ENCODE assay signal across 8 cellular contexts in genomic region chr2:152715854-152716428, GRCh38. TPM values are rescaled to one million over a fixed set of nuclear protein-coding genes. Genes with fewer than 3 reads are reported as not detected.
DNase-seq lines count a peak whose midpoint lies in the region; ATAC-seq, FAIRE-seq and TF ChIP-seq lines count a peak whose summit lies in the region.

No MANE protein-coding gene starts in this region.

- ATAC-seq in A549: no peak
- no peak for ATAC-seq in left lung
- ATAC-seq in upper lobe of right lung: no peak
- ATAC-seq in HG02678 (IDR thresholded peaks at IDR 0.05; ENCODE audit: unreplicated experiment): no peak

- no peaks in the 10 kb centered on the region for H3F3A ChIP-seq in DOHH2 (ENCODE audit: control insufficient read depth, insufficient read depth)

- CTCF ChIA-PET in A549 (lab: Yijun Ruan, JAX): interaction anchor here (0.6 to 2.5 kb wide), 11 partner anchors 9 to 810 kb away, joined by 3 to 14 read pairs (median 3); no protein-coding TSS in a partner anchor

- 0 out of 5 replicates have a peak, but pooled peaks of 1 of the 2 experiments have one; percentile 5 for TF ChIP-seq RAD21 in A549 (conservative IDR thresholded peaks at IDR 0.05 in 1 of 2, IDR thresholded peaks at IDR 0.05 in 1 of 2)

- peaks cover 31% of the 10 kb centered on the region for H4K20me1 ChIP-seq in DOHH2 (ENCODE audit: control insufficient read depth, insufficient read depth, low read depth, low read length)

- no peak for FAIRE-seq in A549 (lab: Jason Lieb, UNC)

- H3K27ac ChIP-seq in A549: no peak overlapping the region; a peak in 2 of 6 replicates
- H3K27ac ChIP-seq in DOHH2 (ENCODE audit: low read depth, low read length): no peak overlapping the region
- peak overlapping the region in 1 of 2 donors; percentile 99 for H3K27ac ChIP-seq in left lung
- no peak overlapping the region for H3K27ac ChIP-seq in upper lobe of right lung

- H3K9me2 ChIP-seq in DOHH2 (replicated peaks; ENCODE audit: control insufficient read depth, low read length): no peaks in the 10 kb centered on the region

- TF ChIP-seq POLR2A in A549 (IDR thresholded peaks at IDR 0.05; ENCODE audit: low read length): no peak

- peaks cover 32% of the 10 kb centered on the region for H3K4me1 ChIP-seq in A549
- peaks cover 29% of the 10 kb centered on the region for H3K4me1 ChIP-seq in DOHH2 (ENCODE audit: control insufficient read depth, low read length)
- H3K4me1 ChIP-seq in left lung: peaks cover 20 to 45% of the 10 kb centered on the region in 2 donors
- peaks cover 35% of the 10 kb centered on the region for H3K4me1 ChIP-seq in upper lobe of right lung

- H3K4me3 ChIP-seq in A549: peak overlapping the region; percentile 75
- peak overlapping the region; percentile 97 for H3K4me3 ChIP-seq in DOHH2 (ENCODE audit: low read length)
- H3K4me3 ChIP-seq in left lung: peak overlapping the region; percentile 85 to 95
- H3K4me3 ChIP-seq in upper lobe of right lung: peak overlapping the region; percentile 96

- H3K4me2 ChIP-seq in A549 (peak overlapping the region; percentile 87), DOHH2 (ENCODE audit: low read length) (peak overlapping the region; percentile 74)

- peak; percentile 64 to 80 for DNase-seq in A549 (ENCODE audit: low read depth in 1 of 2, low spot score in 1 of 2)
- peak; percentile 65 for DNase-seq in NCI-H2227 (lab: John Stamatoyannopoulos, UW; ENCODE audit: unreplicated experiment)
- DNase-seq in amniotic epithelial cell (ENCODE audit: low read depth): peak; percentile 22
- DNase-seq in left lung: no peak
- no peak for DNase-seq in upper lobe of right lung
- no peak for DNase-seq in ureter (ENCODE audit: low spot score)

- H3K36me3 ChIP-seq in DOHH2 (ENCODE audit: control insufficient read depth, low read length) (peaks cover 84% of the 10 kb centered on the region), left lung (peaks cover 0 to 33% of the 10 kb centered on the region in 2 donors), upper lobe of right lung (peaks cover 38% of the 10 kb centered on the region)

- peaks cover 88% of the 10 kb centered on the region for H3K79me2 ChIP-seq in DOHH2 (ENCODE audit: control insufficient read depth, low read length)

- POLR2A ChIA-PET in A549 (lab: Yijun Ruan, JAX): interaction anchor here (0.7 kb wide), 1 partner anchor 88 kb away, joined by 7 read pairs; no protein-coding TSS in a partner anchor

- H3K9me3 ChIP-seq in A549: no peaks in the 10 kb centered on the region
- no peaks in the 10 kb centered on the region for H3K9me3 ChIP-seq in DOHH2 (ENCODE audit: control insufficient read depth, insufficient read depth, low read length)
- H3K9me3 ChIP-seq in left lung: no peaks in the 10 kb centered on the region
- H3K9me3 ChIP-seq in upper lobe of right lung: no peaks in the 10 kb centered on the region

- TF ChIP-seq CTCF in A549 (IDR thresholded peaks at IDR 0.05): peak; percentile 64
- TF ChIP-seq CTCF in DOHH2 (IDR thresholded peaks at IDR 0.05; ENCODE audit: low read depth, low read length, poor library complexity, severe bottlenecking): peak; percentile 70
- TF ChIP-seq CTCF in left lung (IDR thresholded peaks at IDR 0.05): no peak
- TF ChIP-seq CTCF in upper lobe of right lung (IDR thresholded peaks at IDR 0.05): peak; percentile 37

- no peak for TF ChIP-seq EP300 in A549 (IDR thresholded peaks at IDR 0.05)

- 3% methylated on average over 8 of the region's 8 CpGs for WGBS in A549 (ENCODE audit: missing lambda C conversion rate)

- H3K27me3 ChIP-seq in DOHH2 (ENCODE audit: control insufficient read depth, low read length): no peaks in the 10 kb centered on the region
- H3K27me3 ChIP-seq in left lung: no peaks in the 10 kb centered on the region
- no peaks in the 10 kb centered on the region for H3K27me3 ChIP-seq in upper lobe of right lung

- intact Hi-C loops in left lung (cut with DNase I): no loop called here
- intact Hi-C loops in upper lobe of right lung (cut with DNase I): no loop called here

TF ChIP-seq in A549, 52 proteins besides CTCF, POLR2A, EP300 and RAD21:
- TF ChIP-seq MYC (IDR thresholded peaks at IDR 0.05; ENCODE audit: borderline replicate concordance, low read length) (peak; percentile 40; the same call in 1 of the 2 replicates), MAX (IDR thresholded peaks at IDR 0.05) (peak; percentile 60; the same call in 1 of the 2 replicates), FOXS1 (CRISPR knock-in tag; IDR thresholded peaks at IDR 0.05) (no peak)

RNA-seq across cellular contexts. Expression of gene PRPF40A, which starts 1.3 kb away (rescaled TPM):
- 184 and 186 TPM in 2 replicates for polyA plus RNA-seq in A549 (2011; rRNA removed)
- 73.6 and 74.5 TPM in 2 replicates for polyA plus RNA-seq in A549 (2012; cell fraction: cytosol; rRNA removed)
- 77.2 and 139 TPM in 2 replicates for polyA plus RNA-seq in A549 (2012; cell fraction: nucleus; rRNA removed)
- polyA plus RNA-seq in A549 (2017; fragmentation: RNase III; extraction: RNeasy Plus Mini Kit Qiagen cat#74134 plus additional on column Dnase treatment): 75.1 to 80.4 TPM (median 77.0 TPM) in 3 replicates
- 424 and 529 TPM in 2 replicates for polyA minus RNA-seq in A549 (2011; rRNA and poly(A)+ RNA removed)
- 10 to 100 TPM; 68.8 to 85.1 TPM for total RNA-seq in left lung
- total RNA-seq in upper lobe of right lung: 71.6 TPM
- total RNA-seq in ureter: 111 TPM

RNA-seq across cellular contexts. Expression of gene ARL6IP6, which starts 2.5 kb away (rescaled TPM):
- polyA plus RNA-seq in A549 (2011; rRNA removed) (51.0 and 72.7 TPM in 2 replicates), A549 (2017; fragmentation: RNase III; extraction: RNeasy Plus Mini Kit Qiagen cat#74134 plus additional on column Dnase treatment) (23.6 to 28.1 TPM (median 25.8 TPM) in 3 replicates)
- polyA plus RNA-seq in A549 (2012; cell fraction: cytosol; rRNA removed): 20.3 and 22.1 TPM in 2 replicates
- 14.9 and 29.3 TPM in 2 replicates for polyA plus RNA-seq in A549 (2012; cell fraction: nucleus; rRNA removed)
- 11.7 and 12.8 TPM in 2 replicates for polyA minus RNA-seq in A549 (2011; rRNA and poly(A)+ RNA removed)
- total RNA-seq in left lung (10 to 100 TPM; 15.1 to 23.4 TPM), upper lobe of right lung (15.7 TPM), ureter (19.1 TPM)

Comparison
In these comparisons a context has a peak if more than half of its experiments do, and no peak if none do; other contexts are left out.
1. DNase-seq: peak in A549 (2 of 2), NCI-H2227 (single experiment) and amniotic epithelial cell (single experiment); none in left lung (0 of 2), upper lobe of right lung (single experiment) and ureter (single experiment).
2. CTCF ChIP-seq: peak in A549 (single experiment), DOHH2 (single experiment) and upper lobe of right lung (single experiment); none in left lung (0 of 2).
3. Peak in every context shown above with its lines, with median percentiles within 50 percentile points of each other: H3K4me3 ChIP-seq.